In the genomic region with DNA sequence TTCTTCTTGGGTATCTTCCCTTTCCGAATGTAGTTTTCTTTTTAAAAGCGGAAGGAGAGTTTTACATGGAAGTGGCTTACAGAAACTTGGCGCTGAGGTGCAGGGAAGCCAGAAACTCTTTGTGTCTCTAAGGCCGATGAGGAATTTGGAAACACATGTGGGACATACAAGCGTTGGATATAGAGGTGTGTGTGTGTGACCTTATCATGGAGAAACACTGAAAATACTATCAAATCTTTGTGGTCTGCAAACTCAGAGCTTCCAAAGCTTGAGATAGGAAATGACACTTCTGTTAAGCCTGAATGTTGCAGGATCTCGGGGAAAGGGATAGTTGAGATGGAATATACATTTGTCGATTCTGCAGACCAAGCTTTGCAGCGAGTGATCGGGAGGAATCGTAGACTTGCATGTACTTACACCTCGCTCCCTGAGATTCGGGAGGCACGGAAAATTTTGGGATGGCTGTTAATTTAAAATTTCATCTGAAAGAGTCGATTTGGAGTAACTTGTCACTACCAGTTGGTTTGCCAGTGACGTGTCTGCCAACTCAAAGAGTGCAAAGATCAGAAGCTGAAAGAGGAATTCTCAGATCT, we compare ENCODE assay signal across 8 cellular contexts.
DNase-seq lines count a peak whose midpoint lies in the region; ATAC-seq and FAIRE-seq lines count a peak whose summit lies in the region.

No MANE protein-coding gene starts in this region.

- peak overlapping the region; percentile 97 for H3K4me3 Mint-ChIP-seq in activated naive CD4-positive, alpha-beta T cell treated with anti-CD3 and anti-CD28 coated beads, Interleukin-2, amount 10 ng/mL, durations not matched to agents 7 days and 5 days

- ATAC-seq in stimulated activated naive CD8-positive, alpha-beta T cell treated with anti-CD3 and anti-CD28 coated beads, Interleukin-15, Interleukin-2, amounts not matched to agents 100 U/mL and 50 U/mL, for 24 hours: peak; percentile 19

- H3K4me1 Mint-ChIP-seq in activated naive CD4-positive, alpha-beta T cell treated with anti-CD3 and anti-CD28 coated beads, Interleukin-2, amount 10 ng/mL, durations not matched to agents 7 days and 5 days: peaks cover 26% of the 10 kb centered on the region

- FAIRE-seq in islet of Langerhans (lab: Jason Lieb, UNC): peak; percentile 33

- CTCF ChIA-PET in activated naive CD4-positive, alpha-beta T cell treated with anti-CD3 and anti-CD28 coated beads, Interleukin-2, amount 10 ng/mL, durations not matched to agents 7 days and 5 days (lab: Charles Lee): interaction anchor here (0.7 to 3.5 kb wide), 5 partner anchors 16 to 606 kb away, joined by 3 to 12 read pairs (median 3); no protein-coding TSS in a partner anchor

- no peaks in the 10 kb centered on the region for H3K9me3 Mint-ChIP-seq in activated naive CD4-positive, alpha-beta T cell treated with anti-CD3 and anti-CD28 coated beads, Interleukin-2, amount 10 ng/mL, durations not matched to agents 7 days and 5 days

- DNase-seq in activated naive CD4-positive, alpha-beta T cell treated with anti-CD3 and anti-CD28 coated beads, Interleukin-2, amount 10 ng/mL, durations not matched to agents 7 days and 5 days: no peak
- DNase-seq in activated naive CD4-positive, alpha-beta T cell (lab: John Stamatoyannopoulos, UW): no peak
- DNase-seq in NCI-H345 treated with DMSO at 0.1 percent for 48 hours (lab: John Stamatoyannopoulos, UW; ENCODE audit: unreplicated experiment) (peak; percentile 51), astrocyte of the hippocampus (ENCODE audit: low read depth, low spot score) (peak; percentile 50), NCI-H2196 (lab: John Stamatoyannopoulos, UW; ENCODE audit: unreplicated experiment) (no peak)
- no peak for DNase-seq in stimulated activated naive CD8-positive, alpha-beta T cell treated with anti-CD3 and anti-CD28 coated beads, Interleukin-15, Interleukin-2, amounts not matched to agents 100 U/mL and 50 U/mL, for 24 hours
- no peak for DNase-seq in activated effector memory CD4-positive, alpha-beta T cell treated with Interleukin-2 at 50 U/mL for 16 hours

- H3K27ac Mint-ChIP-seq in activated naive CD4-positive, alpha-beta T cell treated with anti-CD3 and anti-CD28 coated beads, Interleukin-2, amount 10 ng/mL, durations not matched to agents 7 days and 5 days: peak overlapping the region; percentile 87

- H3K36me3 Mint-ChIP-seq in activated naive CD4-positive, alpha-beta T cell treated with anti-CD3 and anti-CD28 coated beads, Interleukin-2, amount 10 ng/mL, durations not matched to agents 7 days and 5 days: peaks cover 7% of the 10 kb centered on the region

- peaks cover 10% of the 10 kb centered on the region for H3K27me3 Mint-ChIP-seq in activated naive CD4-positive, alpha-beta T cell treated with anti-CD3 and anti-CD28 coated beads, Interleukin-2, amount 10 ng/mL, durations not matched to agents 7 days and 5 days

Comparison
In these comparisons a context has a peak if more than half of its experiments do, and no peak if none do; other contexts are left out.
1. DNase-seq: peak in NCI-H345 treated with DMSO at 0.1 percent for 48 hours (single experiment) and astrocyte of the hippocampus (single experiment); none in activated naive CD4-positive, alpha-beta T cell treated with anti-CD3 and anti-CD28 coated beads, Interleukin-2, amount 10 ng/mL, durations not matched to agents 7 days and 5 days (single experiment), activated naive CD4-positive, alpha-beta T cell (0 of 4), stimulated activated naive CD8-positive, alpha-beta T cell treated with anti-CD3 and anti-CD28 coated beads, Interleukin-15, Interleukin-2, amounts not matched to agents 100 U/mL and 50 U/mL, for 24 hours (single experiment), NCI-H2196 (single experiment) and activated effector memory CD4-positive, alpha-beta T cell treated with Interleukin-2 at 50 U/mL for 16 hours (single experiment).